Comparison of ENCODE assay signal across 14 cellular contexts in the genomic region with DNA sequence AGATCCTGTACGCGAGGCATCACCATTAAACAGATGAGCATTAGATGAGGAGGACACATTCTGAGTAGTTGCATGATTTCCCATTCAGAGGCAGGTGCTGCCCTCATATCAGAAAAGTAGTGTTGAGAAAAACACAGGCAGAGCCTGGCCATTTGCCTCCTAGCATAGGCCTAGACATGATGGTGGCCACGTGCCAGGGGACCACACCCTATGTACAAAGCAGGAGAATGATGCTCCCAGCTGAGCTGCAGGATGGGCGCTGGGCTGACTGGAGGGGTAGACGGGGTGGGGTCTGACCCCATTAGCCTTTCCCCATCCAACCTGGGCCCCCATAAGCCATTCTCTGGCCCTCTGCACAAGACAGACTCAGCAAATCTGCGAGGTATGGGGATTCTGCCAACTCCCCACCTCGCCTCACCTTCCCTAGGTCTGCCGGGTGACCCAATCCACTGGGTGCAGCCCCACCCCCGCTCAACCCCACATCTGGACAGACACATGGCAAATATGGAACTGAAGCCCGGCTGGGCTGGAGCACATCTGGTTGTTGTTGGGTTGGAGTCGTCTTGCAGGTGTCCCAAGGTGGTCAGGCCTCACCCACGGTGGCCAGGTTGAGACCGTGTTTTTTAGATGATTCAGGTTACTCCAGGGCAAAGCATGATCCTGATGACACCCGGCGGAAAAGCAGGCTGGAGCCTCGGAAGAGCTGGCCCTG. TPM values are rescaled to one million over a fixed set of nuclear protein-coding genes. Genes with fewer than 3 reads are reported as not detected.
DNase-seq lines count a peak whose midpoint lies in the region; ATAC-seq, FAIRE-seq and TF ChIP-seq lines count a peak whose summit lies in the region.
"Had no signal": no experiment of that assay in that cellular context is flagged by ENCODE, and none has a peak within 500 bp of the region (broad histone marks: within the 10 kb centered on the region; RNA-seq: fewer than 3 reads in every experiment).

No MANE protein-coding gene starts in this region.

- H4K8ac ChIP-seq in mesenchymal stem cell (ENCODE audit: low read length): no peak overlapping the region

- peak; percentile 71 for FAIRE-seq in keratinocyte (lab: Jason Lieb, UNC)

- no peak overlapping the region for H2BK120ac ChIP-seq in mesenchymal stem cell (ENCODE audit: low read depth, low read length)

- intact Hi-C loops in breast epithelium (cut with DNase I; ENCODE audit: low total_unique reads) (no loop called here), tibial artery (cut with DNase I; ENCODE audit: low total_unique reads) (no loop called here)

- H3K36me3 ChIP-seq in breast epithelium (no peaks in the 10 kb centered on the region), keratinocyte (ENCODE audit: control insufficient read depth in 2 of 2, extremely low read depth in 1 of 2, insufficient read depth in 2 of 2, low read length in 2 of 2) (peaks cover 26 to 55% of the 10 kb centered on the region in 2 experiments), tibial artery (peaks cover 64 to 74% (median 72%) of the 10 kb centered on the region in 3 donors), mesenchymal stem cell (ENCODE audit: control insufficient read depth in 1 of 2, insufficient read depth in 2 of 2, low read depth in 1 of 2, low read length in 2 of 2) (peaks cover 67 to 75% of the 10 kb centered on the region in 2 experiments)

- H3K4ac ChIP-seq in mesenchymal stem cell (ENCODE audit: low read depth in 1 of 2, low read length in 2 of 2): no peak overlapping the region

- peaks cover 28% of the 10 kb centered on the region for H3K4me1 Mint-ChIP-seq in activated T-cell treated with anti-CD3 and anti-CD28 coated beads, Interleukin-2, amount 50 U/mL, for 24 hours (ENCODE audit: low read depth)
- H3K4me1 Mint-ChIP-seq in activated T-cell treated with anti-CD3 and anti-CD28 coated beads, Interleukin-2, amount 50 U/mL, for 4 hours (ENCODE audit: low read depth): peaks cover 22% of the 10 kb centered on the region

- peaks cover 77% of the 10 kb centered on the region for H3K36me3 Mint-ChIP-seq in activated T-cell treated with anti-CD3 and anti-CD28 coated beads, Interleukin-2, amount 50 U/mL, for 24 hours (ENCODE audit: low read depth)
- peaks cover 35% of the 10 kb centered on the region for H3K36me3 Mint-ChIP-seq in activated T-cell treated with anti-CD3 and anti-CD28 coated beads, Interleukin-2, amount 50 U/mL, for 4 hours (ENCODE audit: insufficient read depth)

- H3K4me1 ChIP-seq in breast epithelium (peaks cover 0 to 9% of the 10 kb centered on the region in 2 donors), keratinocyte (ENCODE audit: control insufficient read depth, extremely low read depth, insufficient read depth, low read length) (peaks cover 44% of the 10 kb centered on the region), tibial artery (peaks cover 0 to 15% (median 2%) of the 10 kb centered on the region in 4 donors), mesenchymal stem cell (ENCODE audit: control insufficient read depth, insufficient read depth, low read depth, low read length) (peaks cover 8% of the 10 kb centered on the region)

- H2BK15ac ChIP-seq in mesenchymal stem cell (ENCODE audit: low read depth, poor library complexity, severe bottlenecking): no peak overlapping the region

- no peak overlapping the region for H3K4me2 ChIP-seq in keratinocyte (ENCODE audit: control insufficient read depth, extremely low read depth, insufficient read depth, low read depth, low read length)
- no peak overlapping the region for H3K4me2 ChIP-seq in mesenchymal stem cell (ENCODE audit: low read length, poor library complexity, severe bottlenecking)

- H3K27ac ChIP-seq in breast epithelium (peak overlapping the region; percentile 22), keratinocyte (ENCODE audit: control insufficient read depth, insufficient read depth, low read length) (no peak overlapping the region), tibial artery (no peak overlapping the region), mesenchymal stem cell (ENCODE audit: low read length, poor library complexity, severe bottlenecking) (no peak overlapping the region)

- no peaks in the 10 kb centered on the region for H3K27me3 Mint-ChIP-seq in activated T-cell treated with anti-CD3 and anti-CD28 coated beads, Interleukin-2, amount 50 U/mL, for 24 hours
- H3K27me3 Mint-ChIP-seq in activated T-cell treated with anti-CD3 and anti-CD28 coated beads, Interleukin-2, amount 50 U/mL, for 4 hours (ENCODE audit: low read depth): no peaks in the 10 kb centered on the region

- WGBS in mesenchymal stem cell: 95% methylated on average over 16 of the region's 16 CpGs

- no peak for TF ChIP-seq POLR2A in breast epithelium (IDR thresholded peaks at IDR 0.05)

- H3K23ac ChIP-seq in mesenchymal stem cell (ENCODE audit: low read length in 2 of 2): no peak overlapping the region

- dilution Hi-C loops in keratinocyte (cut with MboI; ENCODE audit: extremely low pct_ligation_motif_present, low sequenced_read_pairs): no loop called here

- no peak overlapping the region for H3K4me3 Mint-ChIP-seq in activated T-cell treated with anti-CD3 and anti-CD28 coated beads, Interleukin-2, amount 50 U/mL, for 24 hours
- no peak overlapping the region for H3K4me3 Mint-ChIP-seq in activated T-cell treated with anti-CD3 and anti-CD28 coated beads, Interleukin-2, amount 50 U/mL, for 4 hours

- no peak overlapping the region for H3K18ac ChIP-seq in mesenchymal stem cell (ENCODE audit: low read depth in 1 of 2, low read length in 2 of 2)

- no peak overlapping the region for H2AK5ac ChIP-seq in mesenchymal stem cell (ENCODE audit: low read length, severe bottlenecking)

- TF ChIP-seq CTCF in breast epithelium (IDR thresholded peaks at IDR 0.05): no peak
- no peak for TF ChIP-seq CTCF in keratinocyte (optimal IDR thresholded peaks at IDR 0.05 in 1 of 3, IDR thresholded peaks at IDR 0.05 in 1 of 3, conservative IDR thresholded peaks at IDR 0.05 in 1 of 3; ENCODE audit: extremely low read depth in 1 of 3, insufficient read depth in 2 of 3, low read length in 3 of 3)
- TF ChIP-seq CTCF in tibial artery (IDR thresholded peaks at IDR 0.05): no peak

- peak overlapping the region; percentile 70 for H3K27ac Mint-ChIP-seq in activated T-cell treated with anti-CD3 and anti-CD28 coated beads, Interleukin-2, amount 50 U/mL, for 24 hours

- no peak for DNase-seq in activated T-cell treated with anti-CD3 and anti-CD28 coated beads, Interleukin-2, amount 50 U/mL, for 24 hours
- DNase-seq in activated T-cell treated with anti-CD3 and anti-CD28 coated beads, Interleukin-2, amount 50 U/mL, for 4 hours: no peak
- DNase-seq in breast epithelium (ENCODE audit: low spot score in 2 of 2) (no peak), keratinocyte (ENCODE audit: low read depth, low spot score) (no peak), tibial artery (peak; percentile 58 to 66), mesenchymal stem cell (no peak)
- DNase-seq: ACHN, NCI-H1092, NCI-H510A, SHP77 had no signal

- H3K9me1 ChIP-seq in keratinocyte (ENCODE audit: control insufficient read depth, extremely low read depth, insufficient read depth, low read length): peaks cover 3% of the 10 kb centered on the region

- peaks cover 22% of the 10 kb centered on the region for H3K79me1 ChIP-seq in mesenchymal stem cell (replicated peaks; ENCODE audit: low read length, poor library complexity, severe bottlenecking)

- no peak overlapping the region for H3K14ac ChIP-seq in mesenchymal stem cell (ENCODE audit: low read length in 2 of 2)

- H3K9me3 ChIP-seq in breast epithelium (no peaks in the 10 kb centered on the region), keratinocyte (ENCODE audit: control insufficient read depth, low read depth, low read length) (no peaks in the 10 kb centered on the region), tibial artery (no peaks in the 10 kb centered on the region), mesenchymal stem cell (ENCODE audit: control insufficient read depth, low read length) (no peaks in the 10 kb centered on the region)
- H3K9me3 ChIP-seq: adrenal gland had no signal

- no peak overlapping the region for H2BK5ac ChIP-seq in mesenchymal stem cell (ENCODE audit: low read depth, low read length, poor library complexity, severe bottlenecking)

- no peaks in the 10 kb centered on the region for H3K27me3 ChIP-seq in breast epithelium
- H3K27me3 ChIP-seq in keratinocyte (ENCODE audit: control insufficient read depth, extremely low read depth, insufficient read depth, low read length): no peaks in the 10 kb centered on the region
- no peaks in the 10 kb centered on the region for H3K27me3 ChIP-seq in tibial artery
- H3K27me3 ChIP-seq in mesenchymal stem cell (ENCODE audit: control insufficient read depth in 1 of 2, insufficient read depth in 1 of 2, low read length in 2 of 2): no peaks in the 10 kb centered on the region
- H3K27me3 ChIP-seq: adrenal gland had no signal

- no peaks in the 10 kb centered on the region for H3K79me2 ChIP-seq in keratinocyte (ENCODE audit: control insufficient read depth, insufficient read depth, low read length)

- H3K9ac ChIP-seq in keratinocyte (ENCODE audit: control insufficient read depth, extremely low read depth, insufficient read depth, low read length) (no peak overlapping the region), mesenchymal stem cell (ENCODE audit: low read length) (no peak overlapping the region)

- no peak overlapping the region for H4K91ac ChIP-seq in mesenchymal stem cell (ENCODE audit: low read length)

- H2AFZ ChIP-seq in keratinocyte (ENCODE audit: control insufficient read depth, low read length) (no peak overlapping the region), mesenchymal stem cell (ENCODE audit: low read depth, low read length) (no peak overlapping the region)

- no peak overlapping the region for H2BK12ac ChIP-seq in mesenchymal stem cell (ENCODE audit: low read length in 2 of 2)

- H3K4me3 ChIP-seq in breast epithelium: no peak overlapping the region
- no peak overlapping the region for H3K4me3 ChIP-seq in keratinocyte (ENCODE audit: control insufficient read depth in 2 of 3, extremely low read depth in 1 of 3, insufficient read depth in 2 of 3, low read depth in 1 of 3, low read length in 3 of 3)
- H3K4me3 ChIP-seq in tibial artery: no peak overlapping the region
- no peak overlapping the region for H3K4me3 ChIP-seq in mesenchymal stem cell (ENCODE audit: insufficient read depth in 1 of 2, low read depth in 1 of 2, low read length in 2 of 2)
- H3K4me3 ChIP-seq: adrenal gland had no signal

- no peaks in the 10 kb centered on the region for H3K9me3 Mint-ChIP-seq in activated T-cell treated with anti-CD3 and anti-CD28 coated beads, Interleukin-2, amount 50 U/mL, for 24 hours
- no peaks in the 10 kb centered on the region for H3K9me3 Mint-ChIP-seq in activated T-cell treated with anti-CD3 and anti-CD28 coated beads, Interleukin-2, amount 50 U/mL, for 4 hours

- no peak for ATAC-seq in activated T-cell treated with anti-CD3 and anti-CD28 coated beads, Interleukin-2, amount 50 U/mL, for 4 hours
- ATAC-seq in HG03045 (IDR thresholded peaks at IDR 0.05; ENCODE audit: unreplicated experiment) (no peak), HG03342 (IDR thresholded peaks at IDR 0.05; ENCODE audit: unreplicated experiment) (no peak)

- no peaks in the 10 kb centered on the region for H4K20me1 ChIP-seq in keratinocyte (ENCODE audit: control insufficient read depth, extremely low read depth, insufficient read depth, low read length)

RNA-seq across cellular contexts. Expression of gene PI16, which starts 13.9 kb away (rescaled TPM):
- not detected for total RNA-seq in activated T-cell treated with anti-CD3 and anti-CD28 coated beads, Interleukin-2, amount 50 U/mL, for 4 hours
- total RNA-seq in breast epithelium: 10 to 100 TPM in 1 of 3 donors, 1 to 10 TPM in 2; 2.8 to 14.9 (median 5.2) TPM
- polyA plus RNA-seq in keratinocyte: not detected in 3 replicates
- polyA plus RNA-seq in keratinocyte (2011; ENCODE audit: low read depth): not detected
- polyA plus RNA-seq in keratinocyte (2011; cell fraction: cytosol; rRNA removed): not detected in 2 replicates
- not detected in 2 replicates for polyA plus RNA-seq in keratinocyte (2011; cell fraction: nucleus; rRNA removed)
- polyA plus RNA-seq in keratinocyte (2012; ENCODE audit: low replicate concordance): not detected in 2 replicates
- polyA minus RNA-seq in keratinocyte: not detected in 3 replicates
- not detected for polyA minus RNA-seq in keratinocyte (2011; cell fraction: cytosol; rRNA and poly(A)+ RNA removed)
- not detected in 2 replicates for polyA minus RNA-seq in keratinocyte (2011; cell fraction: nucleus; rRNA and poly(A)+ RNA removed)
- polyA plus RNA-seq in mesenchymal stem cell (2013, experiment 1 of 2): not detected
- polyA plus RNA-seq in mesenchymal stem cell (2013, experiment 2 of 2): not detected
- total RNA-seq: myocyte had no signal

RNA-seq across cellular contexts. Expression of gene MTCH1, which starts 17.6 kb away (rescaled TPM):
- 100 to 1,000 TPM; 100 to 104 (median 104) TPM for total RNA-seq in activated T-cell treated with anti-CD3 and anti-CD28 coated beads, Interleukin-2, amount 50 U/mL, for 4 hours
- total RNA-seq in breast epithelium: 100 to 1,000 TPM; 187 to 229 (median 215) TPM
- 72.9 to 90.3 TPM (median 88.8 TPM) in 3 replicates for polyA plus RNA-seq in keratinocyte
- polyA plus RNA-seq in keratinocyte (2011; ENCODE audit: low read depth): 23.7 TPM
- polyA plus RNA-seq in keratinocyte (2011; cell fraction: cytosol; rRNA removed): 88.9 and 119 TPM in 2 replicates
- 76.4 and 84.0 TPM in 2 replicates for polyA plus RNA-seq in keratinocyte (2011; cell fraction: nucleus; rRNA removed)
- polyA plus RNA-seq in keratinocyte (2012; ENCODE audit: low replicate concordance): 123 and 127 TPM in 2 replicates
- 80.7 to 152 TPM (median 82.5 TPM) in 3 replicates for polyA minus RNA-seq in keratinocyte
- polyA minus RNA-seq in keratinocyte (2011; cell fraction: cytosol; rRNA and poly(A)+ RNA removed): 74.4 TPM
- polyA minus RNA-seq in keratinocyte (2011; cell fraction: nucleus; rRNA and poly(A)+ RNA removed): 29.5 and 33.4 TPM in 2 replicates
- 154 TPM for polyA plus RNA-seq in mesenchymal stem cell (2013, experiment 1 of 2)
- polyA plus RNA-seq in mesenchymal stem cell (2013, experiment 2 of 2): 157 TPM

RNA-seq across cellular contexts. Expression of gene FGD2, which starts 37.0 kb away (rescaled TPM):
- total RNA-seq in activated T-cell treated with anti-CD3 and anti-CD28 coated beads, Interleukin-2, amount 50 U/mL, for 4 hours: 1 to 10 TPM in 2 of 3 donors, under 1 TPM in 1; 0.87 to 1.5 (median 1.1) TPM
- total RNA-seq in breast epithelium: 10 to 100 TPM; 11.5 to 51.4 (median 18.6) TPM
- 0.03 to 0.13 TPM (median 0.08 TPM) in 3 replicates for polyA plus RNA-seq in keratinocyte
- 0.09 TPM for polyA plus RNA-seq in keratinocyte (2011; ENCODE audit: low read depth)
- 0.04 and 0.08 TPM in 2 replicates for polyA plus RNA-seq in keratinocyte (2011; cell fraction: cytosol; rRNA removed)
- 0.09 and 0.23 TPM in 2 replicates for polyA plus RNA-seq in keratinocyte (2011; cell fraction: nucleus; rRNA removed)
- polyA plus RNA-seq in keratinocyte (2012; ENCODE audit: low replicate concordance): 0.66 TPM in 1 of 2 replicates, not detected in the other
- polyA minus RNA-seq in keratinocyte: 0.03 to 0.40 TPM (median 0.13 TPM) in 3 replicates
- not detected for polyA minus RNA-seq in keratinocyte (2011; cell fraction: cytosol; rRNA and poly(A)+ RNA removed)
- polyA minus RNA-seq in keratinocyte (2011; cell fraction: nucleus; rRNA and poly(A)+ RNA removed): 0.16 and 0.32 TPM in 2 replicates
- polyA plus RNA-seq in mesenchymal stem cell (2013, experiment 1 of 2): 0.03 TPM
- not detected for polyA plus RNA-seq in mesenchymal stem cell (2013, experiment 2 of 2)
- total RNA-seq: myocyte had no signal

Comparison
In these comparisons a context has a peak if more than half of its experiments do, and no peak if none do; other contexts are left out.
1. DNase-seq: peak in tibial artery (2 of 2); none in activated T-cell treated with anti-CD3 and anti-CD28 coated beads, Interleukin-2, amount 50 U/mL, for 24 hours (single experiment), activated T-cell treated with anti-CD3 and anti-CD28 coated beads, Interleukin-2, amount 50 U/mL, for 4 hours (single experiment), breast epithelium (0 of 2), keratinocyte (single experiment) and mesenchymal stem cell (single experiment).
2. H3K27ac ChIP-seq: peak in breast epithelium (2 of 2); none in keratinocyte (single experiment), tibial artery (0 of 2) and mesenchymal stem cell (single experiment).
3. RNA of gene FGD2, which starts 37.0 kb away (total RNA-seq): 11.5 to 51.4 TPM in breast epithelium; 0.87 to 1.5 TPM in activated T-cell treated with anti-CD3 and anti-CD28 coated beads, Interleukin-2, amount 50 U/mL, for 4 hours; every median in the first group is over 4 times any median in the second.